Comparison of ENCODE assay signal across 11 cellular contexts in genomic region chr12:26630546-26631027, GRCh38.
DNase-seq lines count a peak whose midpoint lies in the region; ATAC-seq and TF ChIP-seq lines count a peak whose summit lies in the region.
"Had no signal": no experiment of that assay in that cellular context is flagged by ENCODE, and none has a peak within 500 bp of the region (broad histone marks: within the 10 kb centered on the region; RNA-seq: fewer than 3 reads in every experiment).

No MANE protein-coding gene starts in this region.

- H3K27ac ChIP-seq in Karpas-422 (ENCODE audit: low read length) = no peak overlapping the region
- H3K27ac ChIP-seq: neutrophil had no signal

- DNase-seq in Caki2 (ENCODE audit: low read depth) (peak; percentile 98), globus pallidus (ENCODE audit: low spot score) (peak; percentile 64), pulmonary artery endothelial cell (ENCODE audit: low read depth, low spot score) (peak; percentile 40), GDM1 (lab: John Stamatoyannopoulos, UW) (no peak), Karpas-422 (no peak), NCI-H510A treated with DMSO at 0.1 percent for 48 hours (lab: John Stamatoyannopoulos, UW) (no peak)
- DNase-seq: activated effector memory CD4-positive, alpha-beta T cell treated with anti-CD3 and anti-CD28 coated beads, Interleukin-2, amount 50 U/mL, for 16 hours; foreskin melanocyte had no signal

- in situ Hi-C loops in Caki2 (cut with HindIII; ENCODE audit: low pct_unique_long_range_greater_than_20kb, low sequenced_read_pairs) = no loop called here

- no peaks in the 10 kb centered on the region for H3K9me2 ChIP-seq in Karpas-422 (replicated peaks; ENCODE audit: insufficient read depth, low read length)

- H3K4me2 ChIP-seq in Karpas-422 (ENCODE audit: low read depth, low read length, poor library complexity, severe bottlenecking) = no peak overlapping the region

- H4K20me1 ChIP-seq in Karpas-422 (ENCODE audit: insufficient read depth, low read depth, low read length) = 0 out of 2 replicates have a peak, but pooled peaks cover 1% of the 10 kb centered on the region

- H3K9me3 ChIP-seq in Karpas-422 (ENCODE audit: low read length) = no peaks in the 10 kb centered on the region
- H3K9me3 ChIP-seq: neutrophil had no signal

- H2AFZ ChIP-seq in Karpas-422 (ENCODE audit: low read length) = no peak overlapping the region

- no peak overlapping the region for H3K4me3 ChIP-seq in Karpas-422 (ENCODE audit: low read length)

- H3K36me3 ChIP-seq in Karpas-422 (ENCODE audit: insufficient read depth, low read length) = peaks cover 23% of the 10 kb centered on the region; the same call in 1 of the 2 replicates

- no peaks in the 10 kb centered on the region for H3K79me2 ChIP-seq in Karpas-422 (ENCODE audit: low read length)

- no peak overlapping the region for H3K9ac ChIP-seq in Karpas-422 (ENCODE audit: low read length)

- ATAC-seq in SK-N-SH treated with all-trans-retinoic acid at 6 μM for 48 hours (peak; percentile 91), HG03469 (IDR thresholded peaks at IDR 0.05; ENCODE audit: unreplicated experiment) (no peak)

- no peaks in the 10 kb centered on the region for H3K4me1 ChIP-seq in Karpas-422 (ENCODE audit: low read length)

- H3K27me3 ChIP-seq in Karpas-422 (ENCODE audit: low read length) = no peaks in the 10 kb centered on the region
- H3K27me3 ChIP-seq: neutrophil had no signal

TF ChIP-seq in SK-N-SH treated with all-trans-retinoic acid at 6 μM for 48 hours, 23 proteins besides CTCF, POLR2A, EP300 and RAD21:
- TF ChIP-seq TOX (CRISPR knock-in tag; IDR thresholded peaks at IDR 0.05; ENCODE audit: borderline replicate concordance) (no peak), ISL1 (CRISPR knock-in tag; IDR thresholded peaks at IDR 0.05) (peak; percentile 71), SNAI2 (CRISPR knock-in tag; IDR thresholded peaks at IDR 0.05) (0 out of 2 replicates have a peak, but pooled peaks have one; percentile 12), ZNF70 (CRISPR knock-in tag; IDR thresholded peaks at IDR 0.05) (no peak)

Comparison
In these comparisons a context has a peak if more than half of its experiments do, and no peak if none do; other contexts are left out.
1. DNase-seq: peak in Caki2 (single experiment), globus pallidus (single experiment) and pulmonary artery endothelial cell (single experiment); none in GDM1 (single experiment), Karpas-422 (single experiment) and NCI-H510A treated with DMSO at 0.1 percent for 48 hours (single experiment).